ENCODE assay signal across 8 cellular contexts in genomic region chr7:2758673-2759603, GRCh38.
DNase-seq lines count a peak whose midpoint lies in the region; ATAC-seq and TF ChIP-seq lines count a peak whose summit lies in the region.

No MANE protein-coding gene starts in this region.

- H3K9me3 ChIP-seq in right cardiac atrium (ENCODE audit: control insufficient read depth, low read length): no peaks in the 10 kb centered on the region
- H3K9me3 ChIP-seq in suprapubic skin: no peaks in the 10 kb centered on the region

- no peaks in the 10 kb centered on the region for H3K27me3 ChIP-seq in right cardiac atrium (ENCODE audit: control insufficient read depth, insufficient read depth)
- H3K27me3 ChIP-seq in suprapubic skin: no peaks in the 10 kb centered on the region

- peaks cover 2% of the 10 kb centered on the region for H3K9me3 Mint-ChIP-seq in activated CD4-positive, alpha-beta T cell treated with anti-CD3 and anti-CD28 coated beads for 36 hours (ENCODE audit: low read depth)
- peaks cover 3% of the 10 kb centered on the region; the same call in 1 of the 2 replicates for H3K9me3 Mint-ChIP-seq in WTC11

- H3K4me3 Mint-ChIP-seq in activated CD4-positive, alpha-beta T cell treated with anti-CD3 and anti-CD28 coated beads for 36 hours: peak overlapping the region; percentile 50
- H3K4me3 Mint-ChIP-seq in WTC11: no peak overlapping the region

- peak overlapping the region; percentile 93 for H3K27ac Mint-ChIP-seq in activated CD4-positive, alpha-beta T cell treated with anti-CD3 and anti-CD28 coated beads for 36 hours
- H3K27ac Mint-ChIP-seq in WTC11: peak overlapping the region; percentile 46; the same call in 1 of the 2 replicates

- H3K4me3 ChIP-seq in right cardiac atrium (ENCODE audit: low read length) (no peak overlapping the region), suprapubic skin (no peak overlapping the region)

- intact Hi-C loops in activated CD4-positive, alpha-beta T cell treated with anti-CD3 and anti-CD28 coated beads for 36 hours (cut with DNase I, micrococcal nuclease): loop anchor here (1.0 to 10.0 kb wide), 13 partner anchors 14 to 706 kb away; partner anchors contain the start of genes GNA12 (in 2 of the 2) and IQCE (in 1 of the 2)
- intact Hi-C loops in right cardiac atrium (cut with DNase I): no loop called here

- peaks cover 43% of the 10 kb centered on the region for H3K4me1 Mint-ChIP-seq in activated CD4-positive, alpha-beta T cell treated with anti-CD3 and anti-CD28 coated beads for 36 hours
- peaks cover 49% of the 10 kb centered on the region for H3K4me1 Mint-ChIP-seq in WTC11

- TF ChIP-seq CTCF in WTC11 (IDR thresholded peaks at IDR 0.05) (no peak), suprapubic skin (IDR thresholded peaks at IDR 0.05) (no peak)

- no peaks in the 10 kb centered on the region for H3K27me3 Mint-ChIP-seq in activated CD4-positive, alpha-beta T cell treated with anti-CD3 and anti-CD28 coated beads for 36 hours
- H3K27me3 Mint-ChIP-seq in WTC11 (ENCODE audit: low read depth): no peaks in the 10 kb centered on the region

- peak; percentile 13 for ATAC-seq in activated CD4-positive, alpha-beta T cell treated with anti-CD3 and anti-CD28 coated beads for 36 hours
- ATAC-seq in WTC11: no peak
- no peak for ATAC-seq in right cardiac atrium
- ATAC-seq in HG02642 (IDR thresholded peaks at IDR 0.05; ENCODE audit: poor library complexity, unreplicated experiment): no peak

- no peak for TF ChIP-seq EP300 in suprapubic skin (IDR thresholded peaks at IDR 0.05)

- TF ChIP-seq POLR2A in suprapubic skin (IDR thresholded peaks at IDR 0.05): no peak

- peak overlapping the region; percentile 55 for H3K27ac ChIP-seq in right cardiac atrium (ENCODE audit: low read length)
- H3K27ac ChIP-seq in suprapubic skin: peak overlapping the region; percentile 83

- WGBS in right cardiac atrium: 95% methylated on average over 18 of the region's 18 CpGs
- WGBS in suprapubic skin: 81% methylated on average over 18 of the region's 18 CpGs

- no peak for DNase-seq in activated CD4-positive, alpha-beta T cell treated with anti-CD3 and anti-CD28 coated beads for 36 hours
- no peak for DNase-seq in activated CD4-positive, alpha-beta T cell treated with anti-CD3 and anti-CD28 coated beads, Interleukin-2, amount 50 U/mL, for 48 hours
- DNase-seq in WTC11 (ENCODE audit: low spot score) (no peak), right cardiac atrium (no peak), suprapubic skin (ENCODE audit: low spot score in 2 of 2) (no peak), NCI-H187 (lab: John Stamatoyannopoulos, UW) (no peak), iPS-NIHi7 (ENCODE audit: extremely low spot score) (no peak)

- CTCF ChIA-PET in activated CD4-positive, alpha-beta T cell treated with anti-CD3 and anti-CD28 coated beads for 36 hours (lab: Charles Lee): interaction anchor here (0.5 to 3.1 kb wide), 10 partner anchors 9 to 136 kb away, joined by 3 to 15 read pairs (median 6); no protein-coding TSS in a partner anchor
- CTCF ChIA-PET in WTC11 (lab: Charles Lee): interaction anchor here (1.2 to 2.1 kb wide), 8 partner anchors 19 to 106 kb away, joined by 3 to 12 read pairs (median 5); no protein-coding TSS in a partner anchor

- peaks cover 16% of the 10 kb centered on the region for H3K36me3 Mint-ChIP-seq in activated CD4-positive, alpha-beta T cell treated with anti-CD3 and anti-CD28 coated beads for 36 hours (ENCODE audit: low read depth)
- peaks cover 30% of the 10 kb centered on the region for H3K36me3 Mint-ChIP-seq in WTC11

- H3K36me3 ChIP-seq in suprapubic skin: no peaks in the 10 kb centered on the region

- POLR2A ChIA-PET in activated CD4-positive, alpha-beta T cell treated with anti-CD3 and anti-CD28 coated beads for 36 hours (lab: Charles Lee): interaction anchor here (0.6 to 1.6 kb wide), 11 partner anchors 9 to 212 kb away, joined by 3 to 15 read pairs (median 3); no protein-coding TSS in a partner anchor
- POLR2A ChIA-PET in WTC11 (lab: Charles Lee): no interaction called here

- H3K4me1 ChIP-seq in right cardiac atrium (ENCODE audit: control insufficient read depth, insufficient read depth, low read length) (peaks cover 20% of the 10 kb centered on the region), suprapubic skin (peaks cover 75% of the 10 kb centered on the region)

TF ChIP-seq in WTC11, 78 proteins besides CTCF, POLR2A, EP300 and RAD21:
- TF ChIP-seq HMGA2 (CRISPR knock-in tag; IDR thresholded peaks at IDR 0.05) (peak; percentile 73; the same call in 1 of the 2 replicates), ZNF671 (CRISPR knock-in tag; IDR thresholded peaks at IDR 0.05) (no peak)

Comparison
In these comparisons a context has a peak if more than half of its experiments do, and no peak if none do; other contexts are left out.
1. intact Hi-C loops: an anchor here in activated CD4-positive, alpha-beta T cell treated with anti-CD3 and anti-CD28 coated beads for 36 hours (1.0 to 10.0 kb wide); none called in right cardiac atrium.